Comparison of ENCODE assay signal across 33 cellular contexts in genomic region chr10:99318475-99318874, GRCh38. TPM values are rescaled to one million over a fixed set of nuclear protein-coding genes. Genes with fewer than 3 reads are reported as not detected.
"Had no signal": no experiment of that assay in that cellular context is flagged by ENCODE, and none has a peak within 500 bp of the region (broad histone marks: within the 10 kb centered on the region; RNA-seq: fewer than 3 reads in every experiment).

No MANE protein-coding gene starts in this region.

- H3K36me3 ChIP-seq: adrenal gland, ascending aorta, brain microvascular endothelial cell, breast epithelium, cardiac muscle cell had no signal

- H3K4me1 ChIP-seq: adrenal gland, ascending aorta, body of pancreas, breast epithelium had no signal

- ATAC-seq: activated naive CD4-positive, alpha-beta T cell treated with anti-CD3 and anti-CD28 coated beads, Interleukin-2, amount 50 U/mL, for 72 hours; activated naive CD8-positive, alpha-beta T cell treated with anti-CD3 and anti-CD28 coated beads, Interleukin-2, amount 50 U/mL, for 24 hours; activated T-cell treated with anti-CD3 and anti-CD28 coated beads, Interleukin-2, amount 50 U/mL, for 4 hours; activated T-cell treated with anti-CD3 and anti-CD28 coated beads, Interleukin-2, amount 50 U/mL, for 72 hours; activated T-helper 17 cell treated with anti-CD3 and anti-CD28 coated beads, Interleukin-2, amount 50 U/mL, for 72 hours; body of pancreas had no signal

- FAIRE-seq: astrocyte, bronchial epithelial cell had no signal

- H3K27me3 ChIP-seq: adrenal gland, ascending aorta, body of pancreas, brain microvascular endothelial cell, breast epithelium had no signal

- DNase-seq: activated effector memory CD4-positive, alpha-beta T cell treated with anti-CD3 and anti-CD28 coated beads, Interleukin-2, amount 50 U/mL, for 16 hours; activated effector memory CD4-positive, alpha-beta T cell treated with Interleukin-2 at 50 U/mL for 16 hours; activated gamma-delta T cell; activated gamma-delta T cell treated with Interleukin-2 at 50 U/mL for 16 hours; activated naive CD4-positive, alpha-beta T cell; activated naive CD4-positive, alpha-beta T cell treated with anti-CD3 and anti-CD28 coated beads for 36 hours; activated naive CD4-positive, alpha-beta T cell treated with anti-CD3 and anti-CD28 coated beads, Interleukin-2, amount 10 ng/mL, durations not matched to agents 7 days and 5 days; activated naive CD4-positive, alpha-beta T cell treated with anti-CD3 and anti-CD28 coated beads, Interleukin-2, amount 50 U/mL, for 16 hours; activated naive CD4-positive, alpha-beta T cell treated with Interleukin-2 at 50 U/mL for 16 hours; activated naive CD8-positive, alpha-beta T cell treated with anti-CD3 and anti-CD28 coated beads for 36 hours; activated naive CD8-positive, alpha-beta T cell treated with anti-CD3 and anti-CD28 coated beads, Interleukin-2, amount 10 ng/mL, durations not matched to agents 7 days and 5 days; activated naive CD8-positive, alpha-beta T cell treated with anti-CD3 and anti-CD28 coated beads, Interleukin-2, amount 50 U/mL, for 24 hours; activated T-cell treated with anti-CD3 and anti-CD28 coated beads, Interleukin-2, amount 50 U/mL, for 24 hours; activated T-cell treated with anti-CD3 and anti-CD28 coated beads, Interleukin-2, amount 50 U/mL, for 4 hours; activated T-cell treated with anti-CD3 and anti-CD28 coated beads, Interleukin-2, amount 50 U/mL, for 48 hours; activated T-cell treated with anti-CD3 and anti-CD28 coated beads, Interleukin-2, amount 50 U/mL, for 72 hours; adrenal gland; amniotic stem cell; amygdala; anterior cingulate cortex; aorta; body of pancreas; brain microvascular endothelial cell; caudate nucleus; central memory CD4-positive, alpha-beta T cell; cerebellar nuclear complex had no signal

- H3K9me3 ChIP-seq: adrenal gland, ascending aorta, body of pancreas, breast epithelium had no signal

- H3K27ac ChIP-seq: adrenal gland, ascending aorta, body of pancreas, brain microvascular endothelial cell, breast epithelium, cardiac muscle cell had no signal

- H3K4me3 ChIP-seq: adrenal gland, ascending aorta, body of pancreas, breast epithelium, cardiac muscle cell had no signal

RNA-seq across cellular contexts. Expression of gene CNNM1, which starts 10.7 kb away (rescaled TPM):
- total RNA-seq: ascending aorta, bronchial epithelial cell had no signal
